Comparison of ENCODE assay signal across 13 cellular contexts in the genomic region with DNA sequence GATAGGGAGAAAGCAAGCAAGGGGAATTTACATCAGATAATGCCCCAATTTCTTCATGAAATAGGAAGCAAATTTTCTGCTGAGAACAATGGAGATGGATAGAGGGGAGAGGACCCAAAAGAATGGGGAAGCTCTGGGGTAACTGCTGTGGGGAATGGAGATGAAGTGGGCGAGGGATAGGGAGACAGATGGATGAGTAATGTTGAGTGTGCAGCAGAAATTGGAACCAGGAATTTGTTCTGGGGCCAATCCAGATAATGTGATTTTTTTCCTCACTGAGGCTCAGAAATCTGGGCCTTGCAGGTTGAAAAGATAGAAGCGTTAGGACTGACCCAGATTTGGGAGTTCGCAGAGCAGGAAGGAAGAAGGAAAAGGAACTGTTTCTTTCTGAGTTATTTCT. TPM values are rescaled to one million over a fixed set of nuclear protein-coding genes. Genes with fewer than 3 reads are reported as not detected.
DNase-seq lines count a peak whose midpoint lies in the region; ATAC-seq and TF ChIP-seq lines count a peak whose summit lies in the region.
"Had no signal": no experiment of that assay in that cellular context is flagged by ENCODE, and none has a peak within 500 bp of the region (broad histone marks: within the 10 kb centered on the region; RNA-seq: fewer than 3 reads in every experiment).

No MANE protein-coding gene starts in this region.

- H3K27ac Mint-ChIP-seq in CD14-positive monocyte, result peak overlapping the region; percentile 73 to 95 (median 91)
- H3K27ac Mint-ChIP-seq in dendritic cell treated with granulocyte-macrophage colony-stimulating factor and Interleukin-4, amounts not matched to agents 40 ng/mL and 50 ng/mL, for 4 days, result peak overlapping the region; percentile 89
- H3K27ac Mint-ChIP-seq: activated CD4-positive, alpha-beta T cell treated with anti-CD3 and anti-CD28 coated beads, Interleukin-2, amount 10 ng/mL, durations not matched to agents 7 days and 5 days; activated T-cell treated with anti-CD3 and anti-CD28 coated beads, Interleukin-2, amount 50 U/mL, for 72 hours; IgD-negative memory B cell; T-helper 1 cell treated with Interleukin-12 subunit alpha and Interleukin-12 subunit beta and Interleukin-4 antibody, amounts not matched to agents 30 μg/mL and 1 μg/mL, for 36 hours had no signal

- no peaks in the 10 kb centered on the region for H3K36me3 Mint-ChIP-seq in CD14-positive monocyte
- H3K36me3 Mint-ChIP-seq in dendritic cell treated with granulocyte-macrophage colony-stimulating factor and Interleukin-4, amounts not matched to agents 40 ng/mL and 50 ng/mL, for 4 days (ENCODE audit: low read depth), result peaks cover 69% of the 10 kb centered on the region
- H3K36me3 Mint-ChIP-seq: IgD-negative memory B cell had no signal

- H3K4me1 Mint-ChIP-seq in CD14-positive monocyte, result peaks cover 47% of the 10 kb centered on the region
- peaks cover 83% of the 10 kb centered on the region for H3K4me1 Mint-ChIP-seq in dendritic cell treated with granulocyte-macrophage colony-stimulating factor and Interleukin-4, amounts not matched to agents 40 ng/mL and 50 ng/mL, for 4 days (ENCODE audit: low read depth)
- H3K4me1 Mint-ChIP-seq: activated CD4-positive, alpha-beta T cell treated with anti-CD3 and anti-CD28 coated beads, Interleukin-2, amount 10 ng/mL, durations not matched to agents 7 days and 5 days had no signal

- peaks cover 1 to 8% (median 3%) of the 10 kb centered on the region in 3 donors for H3K27me3 Mint-ChIP-seq in CD14-positive monocyte (ENCODE audit: low read depth in 3 of 3)
- no peaks in the 10 kb centered on the region for H3K27me3 Mint-ChIP-seq in dendritic cell treated with granulocyte-macrophage colony-stimulating factor and Interleukin-4, amounts not matched to agents 40 ng/mL and 50 ng/mL, for 4 days
- H3K27me3 Mint-ChIP-seq: activated CD4-positive, alpha-beta T cell treated with anti-CD3 and anti-CD28 coated beads, Interleukin-2, amount 10 ng/mL, durations not matched to agents 7 days and 5 days; IgD-negative memory B cell had no signal

- no peak for DNase-seq in CD14-positive monocyte (ENCODE audit: low spot score)
- peak; percentile 80 for DNase-seq in NCI-H446 treated with DMSO at 0.1 percent for 48 hours (lab: John Stamatoyannopoulos, UW)
- peak; percentile 59 for DNase-seq in osteoblast (ENCODE audit: insufficient read length, low spot score, missing footprints)
- no peak for DNase-seq in NCI-H69 (lab: John Stamatoyannopoulos, UW)
- no peak for DNase-seq in NCI-H146 (lab: John Stamatoyannopoulos, UW)
- no peak for DNase-seq in NCI-H748 (lab: John Stamatoyannopoulos, UW; ENCODE audit: unreplicated experiment)
- DNase-seq: activated CD4-positive, alpha-beta T cell treated with anti-CD3 and anti-CD28 coated beads, Interleukin-2, amount 10 ng/mL, durations not matched to agents 7 days and 5 days; activated T-cell treated with anti-CD3 and anti-CD28 coated beads, Interleukin-2, amount 50 U/mL, for 72 hours; NCI-H187 treated with DMSO at 0.1 percent for 48 hours had no signal

- peaks cover 41% of the 10 kb centered on the region for H3K4me1 ChIP-seq in osteoblast (ENCODE audit: insufficient read depth, low read length)

- H3K4me3 ChIP-seq in osteoblast (ENCODE audit: insufficient read depth, low read length), result peak overlapping the region; percentile 21

- TF ChIP-seq CTCF in CD14-positive monocyte (IDR thresholded peaks at IDR 0.05) (no peak), osteoblast (IDR thresholded peaks at IDR 0.05; ENCODE audit: extremely low read depth, low read depth, low read length) (no peak)

- no peaks in the 10 kb centered on the region for H4K20me1 ChIP-seq in osteoblast (ENCODE audit: insufficient read depth, low read length)

- peak overlapping the region; percentile 70 for H3K4me2 ChIP-seq in osteoblast (ENCODE audit: insufficient read depth, low read length)

- no peaks in the 10 kb centered on the region for H3K36me3 ChIP-seq in osteoblast (ENCODE audit: insufficient read depth, low read length)

- no peak for ATAC-seq in HG03442 (IDR thresholded peaks at IDR 0.05; ENCODE audit: unreplicated experiment)
- ATAC-seq: activated T-cell treated with anti-CD3 and anti-CD28 coated beads, Interleukin-2, amount 50 U/mL, for 72 hours had no signal

- no peaks in the 10 kb centered on the region for H3K27me3 ChIP-seq in osteoblast (ENCODE audit: insufficient read depth, low read length)

- peak overlapping the region; percentile 37 for H2AFZ ChIP-seq in osteoblast (ENCODE audit: low read length)

- intact Hi-C loops in CD14-positive monocyte (cut with micrococcal nuclease), result loop anchor here in 1 of 2 donors (10.0 kb wide), 1 partner anchor 50 kb away; no protein-coding TSS in a partner anchor
- intact Hi-C loops in dendritic cell treated with granulocyte-macrophage colony-stimulating factor and Interleukin-4, amounts not matched to agents 40 ng/mL and 50 ng/mL, for 4 days (cut with micrococcal nuclease), result loop anchor here (1.0 to 5.0 kb wide), 3 partner anchors 13 to 42 kb away; partner anchors contain the start of gene MRC1

- no peaks in the 10 kb centered on the region for H3K9me3 ChIP-seq in osteoblast (ENCODE audit: low read depth, low read length)

- H3K79me2 ChIP-seq in osteoblast (ENCODE audit: insufficient read depth, low read length), result no peaks in the 10 kb centered on the region

- H3K27ac ChIP-seq in osteoblast (ENCODE audit: low read depth, low read length), result peak overlapping the region; percentile 74

- H3K9me3 Mint-ChIP-seq in CD14-positive monocyte, result no peaks in the 10 kb centered on the region
- H3K9me3 Mint-ChIP-seq in dendritic cell treated with granulocyte-macrophage colony-stimulating factor and Interleukin-4, amounts not matched to agents 40 ng/mL and 50 ng/mL, for 4 days, result peaks cover 8% of the 10 kb centered on the region
- H3K9me3 Mint-ChIP-seq: activated CD4-positive, alpha-beta T cell treated with anti-CD3 and anti-CD28 coated beads, Interleukin-2, amount 10 ng/mL, durations not matched to agents 7 days and 5 days; activated T-cell treated with anti-CD3 and anti-CD28 coated beads, Interleukin-2, amount 50 U/mL, for 72 hours; IgD-negative memory B cell; T-helper 1 cell treated with Interleukin-12 subunit alpha and Interleukin-12 subunit beta and Interleukin-4 antibody, amounts not matched to agents 30 μg/mL and 1 μg/mL, for 36 hours had no signal

- H3K4me3 Mint-ChIP-seq in CD14-positive monocyte, result peak overlapping the region in 1 of 2 donors; percentile 39
- H3K4me3 Mint-ChIP-seq in dendritic cell treated with granulocyte-macrophage colony-stimulating factor and Interleukin-4, amounts not matched to agents 40 ng/mL and 50 ng/mL, for 4 days, result peak overlapping the region; percentile 30
- H3K4me3 Mint-ChIP-seq: activated CD4-positive, alpha-beta T cell treated with anti-CD3 and anti-CD28 coated beads, Interleukin-2, amount 10 ng/mL, durations not matched to agents 7 days and 5 days; activated T-cell treated with anti-CD3 and anti-CD28 coated beads, Interleukin-2, amount 50 U/mL, for 72 hours; IgD-negative memory B cell; T-helper 1 cell treated with Interleukin-12 subunit alpha and Interleukin-12 subunit beta and Interleukin-4 antibody, amounts not matched to agents 30 μg/mL and 1 μg/mL, for 36 hours had no signal

RNA-seq across cellular contexts. Expression of gene MRC1, which starts 24.4 kb away (rescaled TPM):
- under 1 TPM; 0.11 to 0.34 TPM for polyA plus RNA-seq in CD14-positive monocyte
- total RNA-seq in osteoblast, result under 0.01 and 0.36 TPM in 2 replicates
- total RNA-seq: activated CD4-positive, alpha-beta T cell treated with anti-CD3 and anti-CD28 coated beads, Interleukin-2, amount 10 ng/mL, durations not matched to agents 7 days and 5 days had no signal
- polyA plus RNA-seq: IgD-negative memory B cell had no signal

RNA-seq across cellular contexts. Expression of gene TMEM236, which starts 32.7 kb away (rescaled TPM):
- polyA plus RNA-seq in CD14-positive monocyte, result not detected
- under 0.01 TPM in 2 replicates for total RNA-seq in osteoblast
- polyA plus RNA-seq: IgD-negative memory B cell had no signal

Comparison
In these comparisons a context has a peak if more than half of its experiments do, and no peak if none do; other contexts are left out.
1. DNase-seq: peak in NCI-H446 treated with DMSO at 0.1 percent for 48 hours (single experiment) and osteoblast (single experiment); none in CD14-positive monocyte (single experiment), NCI-H69 (single experiment), NCI-H146 (single experiment) and NCI-H748 (single experiment).